Comparison of ENCODE assay signal across 26 cellular contexts in genomic region chr10:1168763-1169162, GRCh38.
"Had no signal": no experiment of that assay in that cellular context is flagged by ENCODE, and none has a peak within 500 bp of the region (broad histone marks: within the 10 kb centered on the region; RNA-seq: fewer than 3 reads in every experiment).

No MANE protein-coding gene starts in this region.

- H3K36me3 Mint-ChIP-seq: activated naive CD8-positive, alpha-beta T cell treated with anti-CD3 and anti-CD28 coated beads, Interleukin-2, amount 10 ng/mL, durations not matched to agents 7 days and 5 days; mesothelial cell of epicardium; naive thymus-derived CD8-positive, alpha-beta T cell; neural progenitor cell; stimulated activated effector memory CD8-positive, alpha-beta T cell treated with anti-CD3 and anti-CD28 coated beads, Interleukin-12 subunit alpha, Interleukin-12 subunit beta, amount 100 ng/mL, for 72 hours had no signal

- H3K4me3 Mint-ChIP-seq: activated B cell treated with CpG ODN at 0.5 μM for 24 hours; activated CD4-positive, alpha-beta T cell treated with anti-CD3 and anti-CD28 coated beads for 36 hours; activated naive CD8-positive, alpha-beta T cell treated with anti-CD3 and anti-CD28 coated beads, Interleukin-2, amount 10 ng/mL, durations not matched to agents 7 days and 5 days; activated T-cell treated with anti-CD3 and anti-CD28 coated beads, Interleukin-2, amount 50 U/mL, for 24 hours; activated T-helper 17 cell treated with anti-CD3 and anti-CD28 coated beads, Interleukin-2, amount 50 U/mL, for 72 hours; mesothelial cell of epicardium; naive thymus-derived CD8-positive, alpha-beta T cell; neural progenitor cell; stimulated activated effector memory CD8-positive, alpha-beta T cell treated with anti-CD3 and anti-CD28 coated beads, Interleukin-12 subunit alpha, Interleukin-12 subunit beta, amount 100 ng/mL, for 72 hours had no signal

- H3K27ac Mint-ChIP-seq: activated B cell treated with CpG ODN at 0.5 μM for 24 hours; activated CD4-positive, alpha-beta T cell treated with anti-CD3 and anti-CD28 coated beads for 36 hours; activated naive CD8-positive, alpha-beta T cell treated with anti-CD3 and anti-CD28 coated beads, Interleukin-2, amount 10 ng/mL, durations not matched to agents 7 days and 5 days; activated T-cell treated with anti-CD3 and anti-CD28 coated beads, Interleukin-2, amount 50 U/mL, for 24 hours; activated T-helper 17 cell treated with anti-CD3 and anti-CD28 coated beads, Interleukin-2, amount 50 U/mL, for 72 hours; mesothelial cell of epicardium; naive thymus-derived CD8-positive, alpha-beta T cell; neural progenitor cell; stimulated activated effector memory CD8-positive, alpha-beta T cell treated with anti-CD3 and anti-CD28 coated beads, Interleukin-12 subunit alpha, Interleukin-12 subunit beta, amount 100 ng/mL, for 72 hours had no signal

- H3K36me3 ChIP-seq: breast epithelium, esophagus squamous epithelium, gastroesophageal sphincter, left lung, neural progenitor cell, prostate gland, stomach, suprapubic skin, transverse colon, uterus had no signal

- H3K9me3 Mint-ChIP-seq: activated B cell treated with CpG ODN at 0.5 μM for 24 hours; activated naive CD8-positive, alpha-beta T cell treated with anti-CD3 and anti-CD28 coated beads, Interleukin-2, amount 10 ng/mL, durations not matched to agents 7 days and 5 days; activated T-cell treated with anti-CD3 and anti-CD28 coated beads, Interleukin-2, amount 50 U/mL, for 24 hours; activated T-helper 17 cell treated with anti-CD3 and anti-CD28 coated beads, Interleukin-2, amount 50 U/mL, for 72 hours; mesothelial cell of epicardium; neural progenitor cell; stimulated activated effector memory CD8-positive, alpha-beta T cell treated with anti-CD3 and anti-CD28 coated beads, Interleukin-12 subunit alpha, Interleukin-12 subunit beta, amount 100 ng/mL, for 72 hours had no signal

- DNase-seq: activated B cell treated with CpG ODN at 0.5 μM for 24 hours; activated CD4-positive, alpha-beta T cell treated with anti-CD3 and anti-CD28 coated beads for 36 hours; activated CD4-positive, alpha-beta T cell treated with anti-CD3 and anti-CD28 coated beads, Interleukin-2, amount 50 U/mL, for 4 hours; activated CD8-positive, alpha-beta memory T cell treated with anti-CD3 and anti-CD28 coated beads for 24 hours; activated CD8-positive, alpha-beta memory T cell treated with anti-CD3 and anti-CD28 coated beads, Interleukin-2, amount 50 U/mL, for 4 hours; activated naive CD4-positive, alpha-beta T cell treated with Interleukin-2 at 50 U/mL for 16 hours; activated naive CD8-positive, alpha-beta T cell treated with anti-CD3 and anti-CD28 coated beads, Interleukin-2, amount 10 ng/mL, durations not matched to agents 7 days and 5 days; activated T-cell treated with anti-CD3 and anti-CD28 coated beads, Interleukin-2, amount 50 U/mL, for 24 hours; amniotic stem cell; esophagus squamous epithelium; naive thymus-derived CD8-positive, alpha-beta T cell; stimulated activated CD4-positive, alpha-beta T cell treated with anti-CD3 and anti-CD28 coated beads, Interleukin-1b, Interleukin-23, amount 100 ng/mL, for 48 hours; stomach; T1000; transverse colon; uterus had no signal

- H3K4me1 Mint-ChIP-seq: activated B cell treated with CpG ODN at 0.5 μM for 24 hours; activated CD4-positive, alpha-beta T cell treated with anti-CD3 and anti-CD28 coated beads for 36 hours; activated naive CD8-positive, alpha-beta T cell treated with anti-CD3 and anti-CD28 coated beads, Interleukin-2, amount 10 ng/mL, durations not matched to agents 7 days and 5 days; activated T-helper 17 cell treated with anti-CD3 and anti-CD28 coated beads, Interleukin-2, amount 50 U/mL, for 72 hours; mesothelial cell of epicardium; naive thymus-derived CD8-positive, alpha-beta T cell; stimulated activated effector memory CD8-positive, alpha-beta T cell treated with anti-CD3 and anti-CD28 coated beads, Interleukin-12 subunit alpha, Interleukin-12 subunit beta, amount 100 ng/mL, for 72 hours had no signal

- H3K27me3 ChIP-seq: neural progenitor cell, transverse colon, uterus had no signal

- H3K27me3 Mint-ChIP-seq: activated B cell treated with CpG ODN at 0.5 μM for 24 hours had no signal

- ATAC-seq: activated CD4-positive, alpha-beta T cell treated with anti-CD3 and anti-CD28 coated beads for 36 hours; activated T-helper 17 cell treated with anti-CD3 and anti-CD28 coated beads, Interleukin-2, amount 50 U/mL, for 72 hours; gastroesophageal sphincter; left lung; naive thymus-derived CD8-positive, alpha-beta T cell; stimulated activated effector memory CD8-positive, alpha-beta T cell treated with anti-CD3 and anti-CD28 coated beads, Interleukin-12 subunit alpha, Interleukin-12 subunit beta, amount 100 ng/mL, for 72 hours had no signal

- H3K4me3 ChIP-seq: breast epithelium, coronary artery, esophagus squamous epithelium, gastroesophageal sphincter, left lung, neural progenitor cell, prostate gland, stomach, suprapubic skin, transverse colon, uterus had no signal
